9 cellular contexts compared by ENCODE assay signal in the genomic region with DNA sequence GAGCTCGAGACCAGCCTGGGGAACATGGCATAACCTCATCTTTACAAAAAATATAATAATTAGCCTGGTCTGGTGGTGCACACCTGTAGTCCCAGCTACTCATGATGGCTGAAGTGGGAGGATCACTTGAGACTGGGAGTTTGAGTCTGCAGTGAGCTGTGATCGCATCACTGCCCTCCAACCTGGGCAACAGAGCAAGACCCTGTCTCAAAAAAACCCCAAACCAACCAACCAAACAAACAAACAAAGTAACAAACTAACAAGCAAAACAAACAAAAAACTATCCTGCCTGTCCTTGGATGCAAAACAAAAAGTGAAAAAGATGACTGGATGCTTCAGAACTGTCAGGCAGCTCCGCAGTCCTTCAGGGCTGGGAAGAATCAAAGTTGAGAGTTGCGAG.
"Had no signal": no experiment of that assay in that cellular context is flagged by ENCODE, and none has a peak within 500 bp of the region (broad histone marks: within the 10 kb centered on the region; RNA-seq: fewer than 3 reads in every experiment).

No MANE protein-coding gene starts in this region.

- FAIRE-seq: H54, K562 had no signal

- H3K4me3 ChIP-seq: GM23248, K562 had no signal

- H3K9ac ChIP-seq: GM23248 had no signal

- H3K27ac ChIP-seq: GM23248, HL-60 had no signal

- H3K27ac Mint-ChIP-seq: H9, HFFc6 had no signal

- H2AFZ ChIP-seq: GM23248 had no signal

- DNase-seq: GM23248, GOT3, H9, HCEC 1CT, HFFc6, IMR-90 had no signal

- ATAC-seq: K562 had no signal

- H3K4me3 Mint-ChIP-seq: H9, HFFc6 had no signal
